Comparison of ENCODE assay signal across 19 cellular contexts in genomic region chr6:85096976-85097375, GRCh38.
"Had no signal": no experiment of that assay in that cellular context is flagged by ENCODE, and none has a peak within 500 bp of the region (broad histone marks: within the 10 kb centered on the region; RNA-seq: fewer than 3 reads in every experiment).

No MANE protein-coding gene starts in this region.

- H3K36me3 Mint-ChIP-seq: immature natural killer cell, neural progenitor cell had no signal

- H3K27me3 Mint-ChIP-seq: activated CD4-positive, alpha-beta T cell treated with anti-CD3 and anti-CD28 coated beads, Interleukin-2, amount 10 ng/mL, durations not matched to agents 7 days and 5 days; memory B cell had no signal

- H3K4me3 Mint-ChIP-seq: activated CD4-positive, alpha-beta T cell treated with anti-CD3 and anti-CD28 coated beads, Interleukin-2, amount 10 ng/mL, durations not matched to agents 7 days and 5 days; immature natural killer cell; memory B cell; naive thymus-derived CD4-positive, alpha-beta T cell; neural progenitor cell had no signal

- H3K27ac Mint-ChIP-seq: activated CD4-positive, alpha-beta T cell treated with anti-CD3 and anti-CD28 coated beads, Interleukin-2, amount 10 ng/mL, durations not matched to agents 7 days and 5 days; immature natural killer cell; memory B cell; naive thymus-derived CD4-positive, alpha-beta T cell; neural progenitor cell had no signal

- DNase-seq: activated CD4-positive, alpha-beta T cell treated with anti-CD3 and anti-CD28 coated beads, Interleukin-2, amount 10 ng/mL, durations not matched to agents 7 days and 5 days; activated CD8-positive, alpha-beta memory T cell treated with anti-CD3 and anti-CD28 coated beads, Interleukin-2, amount 50 U/mL, for 4 hours; activated effector memory CD4-positive, alpha-beta T cell treated with anti-CD3 and anti-CD28 coated beads, Interleukin-2, amount 50 U/mL, for 16 hours; activated naive CD4-positive, alpha-beta T cell treated with anti-CD3 and anti-CD28 coated beads, Interleukin-2, amount 50 U/mL, for 16 hours; activated T-cell treated with anti-CD3 and anti-CD28 coated beads, Interleukin-2, amount 50 U/mL, for 48 hours; aorta; brain microvascular endothelial cell; immature natural killer cell; left ventricle myocardium superior; naive thymus-derived CD4-positive, alpha-beta T cell; psoas muscle; right cardiac atrium; stimulated activated CD4-positive, alpha-beta T cell treated with anti-CD3 and anti-CD28 coated beads, Interleukin-2, amount 100 ng/mL, for 24 hours; stimulated activated naive CD4-positive, alpha-beta T cell treated with Interleukin-2 at 50 U/mL for 16 hours; substantia nigra; tibial artery; uterus had no signal

- ATAC-seq: left ventricle myocardium superior; naive thymus-derived CD4-positive, alpha-beta T cell; psoas muscle; right cardiac atrium had no signal

- H3K4me1 Mint-ChIP-seq: activated CD4-positive, alpha-beta T cell treated with anti-CD3 and anti-CD28 coated beads, Interleukin-2, amount 10 ng/mL, durations not matched to agents 7 days and 5 days; immature natural killer cell; memory B cell; naive thymus-derived CD4-positive, alpha-beta T cell; neural progenitor cell had no signal
